ENCODE assay signal across 18 cellular contexts in the genomic region with DNA sequence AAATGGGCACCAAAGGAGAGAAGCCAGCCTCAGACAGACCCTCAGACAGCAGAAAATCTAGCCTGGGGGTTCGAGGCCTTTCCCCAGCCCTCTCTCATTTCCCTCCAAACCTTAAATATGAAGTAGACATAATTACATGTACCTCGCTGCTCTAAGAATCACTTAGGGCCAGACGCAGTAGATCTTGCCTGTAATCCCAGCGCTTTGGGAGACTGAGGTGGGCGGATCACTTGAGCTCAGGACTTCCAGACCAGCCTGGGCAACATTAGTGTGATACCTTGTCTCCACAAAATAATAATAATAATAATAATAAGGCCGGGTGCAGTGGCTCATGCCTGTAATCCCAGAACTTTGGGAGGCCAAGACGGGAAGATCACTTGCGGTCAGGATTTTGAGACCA. TPM values are rescaled to one million over a fixed set of nuclear protein-coding genes. Genes with fewer than 3 reads are reported as not detected.
DNase-seq lines count a peak whose midpoint lies in the region; FAIRE-seq and TF ChIP-seq lines count a peak whose summit lies in the region.
"Had no signal": no experiment of that assay in that cellular context is flagged by ENCODE, and none has a peak within 500 bp of the region (broad histone marks: within the 10 kb centered on the region; RNA-seq: fewer than 3 reads in every experiment).

No MANE protein-coding gene starts in this region.

- H3K27me3 ChIP-seq in stomach = peaks cover 0 to 5% (median 0%) of the 10 kb centered on the region in 3 donors

- no peak overlapping the region for H3K9ac ChIP-seq in kidney (ENCODE audit: low read length in 2 of 2)
- H3K9ac ChIP-seq: BLaER1 treated with 17β-estradiol and CSF1 and Interleukin-3, amounts not matched to agents 10 nM and 100 nM had no signal

- H3K36me3 ChIP-seq in KOPT-K1 (ENCODE audit: insufficient read depth, low read length) (no peaks in the 10 kb centered on the region), kidney (ENCODE audit: control insufficient read depth in 1 of 2, insufficient read depth in 2 of 2, low read length in 2 of 2) (no peaks in the 10 kb centered on the region), stomach (no peaks in the 10 kb centered on the region), OCI-LY7 (ENCODE audit: insufficient read depth, low read length) (no peaks in the 10 kb centered on the region)
- H3K36me3 ChIP-seq: BLaER1 treated with 17β-estradiol and CSF1 and Interleukin-3, amounts not matched to agents 10 nM and 100 nM had no signal

- peaks cover 8% of the 10 kb centered on the region for H3K4me1 Mint-ChIP-seq in activated naive CD4-positive, alpha-beta T cell treated with anti-CD3 and anti-CD28 coated beads, Interleukin-2, amount 10 ng/mL, durations not matched to agents 7 days and 5 days
- peaks cover 6% of the 10 kb centered on the region for H3K4me1 Mint-ChIP-seq in activated naive CD4-positive, alpha-beta T cell treated with anti-CD3 and anti-CD28 coated beads for 36 hours (ENCODE audit: low read depth)

- no peak overlapping the region for H3K4me2 ChIP-seq in OCI-LY7 (ENCODE audit: low read length)
- H3K4me2 ChIP-seq: BLaER1 treated with 17β-estradiol and CSF1 and Interleukin-3, amounts not matched to agents 10 nM and 100 nM had no signal

- 94 to 97% (median 95%) methylated on average over 8 of the region's 8 CpGs for WGBS in stomach, 5 donors

- no peak for FAIRE-seq in kidney (lab: Jason Lieb, UNC)
- FAIRE-seq: HTR-8/SVneo had no signal

- H3K27ac Mint-ChIP-seq in activated naive CD4-positive, alpha-beta T cell treated with anti-CD3 and anti-CD28 coated beads, Interleukin-2, amount 10 ng/mL, durations not matched to agents 7 days and 5 days = no peak overlapping the region
- no peak overlapping the region for H3K27ac Mint-ChIP-seq in activated naive CD4-positive, alpha-beta T cell treated with anti-CD3 and anti-CD28 coated beads for 36 hours
- H3K27ac Mint-ChIP-seq: CD8-positive, alpha-beta T cell; HFFc6 had no signal

- TF ChIP-seq POLR2A in stomach (IDR thresholded peaks at IDR 0.05) = no peak

- H3K4me1 ChIP-seq in kidney (ENCODE audit: control insufficient read depth in 1 of 2, insufficient read depth in 1 of 2, low read depth in 1 of 2, low read length in 2 of 2) = peaks cover 0 to 9% of the 10 kb centered on the region in 2 donors
- peaks cover 9 to 19% (median 17%) of the 10 kb centered on the region in 4 donors for H3K4me1 ChIP-seq in stomach
- no peaks in the 10 kb centered on the region for H3K4me1 ChIP-seq in OCI-LY7 (ENCODE audit: insufficient read depth, low read length, poor library complexity, severe bottlenecking)

- H2AFZ ChIP-seq in OCI-LY7 (ENCODE audit: low read length) = no peak overlapping the region

- BruUV-seq in OCI-LY7 (replicated peaks; lab: Mats Ljungman, UMichigan) = no TSS peak

- no peaks in the 10 kb centered on the region for H4K20me1 ChIP-seq in OCI-LY7 (ENCODE audit: insufficient read depth, low read length)

- no peaks in the 10 kb centered on the region for H3K9me2 ChIP-seq in OCI-LY7 (ENCODE audit: insufficient read depth, low read length)

- no peak overlapping the region for H3K4me3 Mint-ChIP-seq in activated naive CD4-positive, alpha-beta T cell treated with anti-CD3 and anti-CD28 coated beads, Interleukin-2, amount 10 ng/mL, durations not matched to agents 7 days and 5 days
- H3K4me3 Mint-ChIP-seq in activated naive CD4-positive, alpha-beta T cell treated with anti-CD3 and anti-CD28 coated beads for 36 hours = no peak overlapping the region
- H3K4me3 Mint-ChIP-seq: CD8-positive, alpha-beta T cell; HFFc6 had no signal

- peaks cover 75% of the 10 kb centered on the region for H3K27me3 Mint-ChIP-seq in activated naive CD4-positive, alpha-beta T cell treated with anti-CD3 and anti-CD28 coated beads, Interleukin-2, amount 10 ng/mL, durations not matched to agents 7 days and 5 days
- H3K27me3 Mint-ChIP-seq in activated naive CD4-positive, alpha-beta T cell treated with anti-CD3 and anti-CD28 coated beads for 36 hours (ENCODE audit: low read depth) = peaks cover 28% of the 10 kb centered on the region

- intact Hi-C loops in activated naive CD4-positive, alpha-beta T cell treated with anti-CD3 and anti-CD28 coated beads for 36 hours (cut with micrococcal nuclease) = no loop called here
- intact Hi-C loops in kidney (cut with DNase I) (no loop called here), posterior vena cava (cut with DNase I) (no loop called here), stomach (cut with DNase I; ENCODE audit: low total_unique reads) (no loop called here), OCI-LY7 (cut with micrococcal nuclease; ENCODE audit: unreplicated experiment) (no loop called here)

- no peaks in the 10 kb centered on the region for H3K9me3 Mint-ChIP-seq in activated naive CD4-positive, alpha-beta T cell treated with anti-CD3 and anti-CD28 coated beads, Interleukin-2, amount 10 ng/mL, durations not matched to agents 7 days and 5 days
- H3K9me3 Mint-ChIP-seq in activated naive CD4-positive, alpha-beta T cell treated with anti-CD3 and anti-CD28 coated beads for 36 hours = no peaks in the 10 kb centered on the region
- H3K9me3 Mint-ChIP-seq: CD8-positive, alpha-beta T cell; HFFc6 had no signal

- no peaks in the 10 kb centered on the region for H3K36me3 Mint-ChIP-seq in activated naive CD4-positive, alpha-beta T cell treated with anti-CD3 and anti-CD28 coated beads, Interleukin-2, amount 10 ng/mL, durations not matched to agents 7 days and 5 days
- H3K36me3 Mint-ChIP-seq in activated naive CD4-positive, alpha-beta T cell treated with anti-CD3 and anti-CD28 coated beads for 36 hours (ENCODE audit: low read depth) = no peaks in the 10 kb centered on the region
- H3K36me3 Mint-ChIP-seq: CD8-positive, alpha-beta T cell had no signal

- no peak for TF ChIP-seq EP300 in stomach (IDR thresholded peaks at IDR 0.05)

- H3K27ac ChIP-seq in KOPT-K1 (ENCODE audit: low read depth, low read length, poor library complexity, severe bottlenecking) (peak overlapping the region; percentile 43), kidney (ENCODE audit: low read depth in 2 of 2, low read length in 2 of 2) (no peak overlapping the region), stomach (no peak overlapping the region), OCI-LY7 (ENCODE audit: low read depth, low read length, poor library complexity, severe bottlenecking) (no peak overlapping the region)
- H3K27ac ChIP-seq: BLaER1 treated with 17β-estradiol and CSF1 and Interleukin-3, amounts not matched to agents 10 nM and 100 nM had no signal

- no peak for TF ChIP-seq CTCF in kidney (IDR thresholded peaks at IDR 0.05; ENCODE audit: borderline replicate concordance, extremely low read depth, insufficient read depth)
- TF ChIP-seq CTCF in stomach (IDR thresholded peaks at IDR 0.05) = no peak
- TF ChIP-seq CTCF in OCI-LY7 (conservative IDR thresholded peaks at IDR 0.05; ENCODE audit: low read length) = no peak

- CTCF ChIA-PET in activated naive CD4-positive, alpha-beta T cell treated with anti-CD3 and anti-CD28 coated beads, Interleukin-2, amount 10 ng/mL, durations not matched to agents 7 days and 5 days (lab: Charles Lee) = interaction anchor here (2.5 kb wide), 1 partner anchor 7 kb away, joined by 7 read pairs; no protein-coding TSS in a partner anchor
- CTCF ChIA-PET in activated naive CD4-positive, alpha-beta T cell treated with anti-CD3 and anti-CD28 coated beads for 36 hours (lab: Charles Lee) = interaction anchor here (1.3 kb wide), 1 partner anchor 35 kb away, joined by 3 read pairs; no protein-coding TSS in a partner anchor
- CTCF ChIA-PET in OCI-LY7 (lab: Charles Lee; ENCODE audit: unreplicated experiment) = no interaction called here

- H3K9me3 ChIP-seq in KOPT-K1 (ENCODE audit: insufficient read depth, low read length, poor library complexity, severe bottlenecking) = no peaks in the 10 kb centered on the region
- no peaks in the 10 kb centered on the region for H3K9me3 ChIP-seq in kidney (ENCODE audit: control insufficient read depth in 1 of 2, low read length in 2 of 2)
- H3K9me3 ChIP-seq in stomach = no peaks in the 10 kb centered on the region
- no peaks in the 10 kb centered on the region for H3K9me3 ChIP-seq in OCI-LY7 (ENCODE audit: low read length)
- H3K9me3 ChIP-seq: BLaER1 treated with 17β-estradiol and CSF1 and Interleukin-3, amounts not matched to agents 10 nM and 100 nM had no signal

- H3K79me2 ChIP-seq in OCI-LY7 (ENCODE audit: insufficient read depth, low read depth, low read length) = no peaks in the 10 kb centered on the region

- H3K4me3 ChIP-seq in kidney (ENCODE audit: low read length in 2 of 2) (no peak overlapping the region), stomach (no peak overlapping the region), OCI-LY7 (ENCODE audit: low read depth, low read length, poor library complexity, severe bottlenecking) (no peak overlapping the region)
- H3K4me3 ChIP-seq: BLaER1 treated with 17β-estradiol and CSF1 and Interleukin-3, amounts not matched to agents 10 nM and 100 nM had no signal

- POLR2A ChIA-PET in OCI-LY7 (lab: Charles Lee) = no interaction called here

- peak; percentile 14 for DNase-seq in activated naive CD4-positive, alpha-beta T cell treated with anti-CD3 and anti-CD28 coated beads, Interleukin-2, amount 10 ng/mL, durations not matched to agents 7 days and 5 days
- DNase-seq in activated naive CD4-positive, alpha-beta T cell treated with anti-CD3 and anti-CD28 coated beads for 36 hours = no peak
- DNase-seq in kidney (peak; percentile 21), posterior vena cava (ENCODE audit: low spot score) (peak; percentile 40), stomach (no peak), occipital lobe (lab: John Stamatoyannopoulos, UW) (no peak), OCI-LY7 (ENCODE audit: low spot score) (no peak)
- DNase-seq: 8988T; Calu3; CD8-positive, alpha-beta T cell; DMS79 treated with DMSO at 0.1 percent for 48 hours; GF-D8; GOT3; HFFc6 had no signal

RNA-seq across cellular contexts. Expression of gene WNT7B, which starts 52.1 kb away (rescaled TPM):
- not detected for total RNA-seq in activated naive CD4-positive, alpha-beta T cell treated with anti-CD3 and anti-CD28 coated beads for 36 hours
- total RNA-seq in kidney (1.6 TPM), posterior vena cava (not detected), stomach (not detected), occipital lobe (6.6 TPM), OCI-LY7 (2022) (not detected in 2 replicates)
- polyA plus RNA-seq in kidney (ENCODE audit: insufficient read depth, low read depth, low replicate concordance) (2.4 TPM), stomach (1 to 10 TPM in 1 of 3 donors, under 1 TPM in 1, not detected in 1; 0.06 to 2.0 TPM)
- not detected in 2 replicates for total RNA-seq in OCI-LY7 (2014; rRNA removed; shearing (Covaris generic))
- total RNA-seq: A673; CD8-positive, alpha-beta T cell had no signal

Comparison
In these comparisons a context has a peak if more than half of its experiments do, and no peak if none do; other contexts are left out.
1. DNase-seq: peak in activated naive CD4-positive, alpha-beta T cell treated with anti-CD3 and anti-CD28 coated beads, Interleukin-2, amount 10 ng/mL, durations not matched to agents 7 days and 5 days (single experiment), kidney (single experiment) and posterior vena cava (single experiment); none in activated naive CD4-positive, alpha-beta T cell treated with anti-CD3 and anti-CD28 coated beads for 36 hours (single experiment), stomach (single experiment), occipital lobe (single experiment) and OCI-LY7 (single experiment).